ENCODE assay signal across 18 cellular contexts in genomic region chr16:50263060-50263909, GRCh38. TPM values are rescaled to one million over a fixed set of nuclear protein-coding genes. Genes with fewer than 3 reads are reported as not detected.
A peak's percentile ranks its signal among the peaks of the same experiment; 100 is the strongest.
DNase-seq lines count a peak whose midpoint lies in the region; ATAC-seq and TF ChIP-seq lines count a peak whose summit lies in the region.
"Had no signal": no experiment of that assay in that cellular context is flagged by ENCODE, and none has a peak within 500 bp of the region (broad histone marks: within the 10 kb centered on the region; RNA-seq: fewer than 3 reads in every experiment).

No MANE protein-coding gene starts in this region.

- CTCF ChIA-PET in CD8-positive, alpha-beta memory T cell (lab: Charles Lee): interaction anchor here (0.8 to 6.7 kb wide), 4 partner anchors 11 to 53 kb away, joined by 3 to 40 read pairs (median 5); no protein-coding TSS in a partner anchor
- CTCF ChIA-PET in activated CD8-positive, alpha-beta T cell treated with anti-CD3 and anti-CD28 coated beads for 36 hours (lab: Charles Lee): no interaction called here

- H3K4me3 Mint-ChIP-seq in CD8-positive, alpha-beta memory T cell: peak overlapping the region in 1 of 7 donors; percentile 74
- peak overlapping the region; percentile 5 for H3K4me3 Mint-ChIP-seq in activated CD8-positive, alpha-beta T cell treated with anti-CD3 and anti-CD28 coated beads for 36 hours
- H3K4me3 Mint-ChIP-seq: CD4-positive, alpha-beta T cell; WTC11 had no signal

- peak overlapping the region; percentile 68 for H3K4me2 ChIP-seq in BLaER1

- peaks cover 33 to 56% (median 42%) of the 10 kb centered on the region in 3 donors for H3K4me1 Mint-ChIP-seq in CD8-positive, alpha-beta memory T cell
- H3K4me1 Mint-ChIP-seq in activated CD8-positive, alpha-beta T cell treated with anti-CD3 and anti-CD28 coated beads for 36 hours (ENCODE audit: low read depth): peaks cover 57% of the 10 kb centered on the region

- H3K4me1 ChIP-seq in BLaER1: peaks cover 98% of the 10 kb centered on the region
- H3K4me1 ChIP-seq in CD8-positive, alpha-beta memory T cell (ENCODE audit: insufficient read depth, low read length): peaks cover 25% of the 10 kb centered on the region
- peaks cover 15% of the 10 kb centered on the region for H3K4me1 ChIP-seq in testis

- H3K27me3 ChIP-seq in BLaER1 (no peaks in the 10 kb centered on the region), testis (no peaks in the 10 kb centered on the region)
- H3K27me3 ChIP-seq in CD8-positive, alpha-beta memory T cell (ENCODE audit: insufficient read depth, low read length, poor library complexity, severe bottlenecking): no peaks in the 10 kb centered on the region
- H3K27me3 ChIP-seq: sigmoid colon had no signal

- H3K9me3 ChIP-seq in BLaER1 (no peaks in the 10 kb centered on the region), testis (no peaks in the 10 kb centered on the region)
- no peaks in the 10 kb centered on the region for H3K9me3 ChIP-seq in CD8-positive, alpha-beta memory T cell (ENCODE audit: low read length)
- H3K9me3 ChIP-seq: sigmoid colon had no signal

- no peak for ATAC-seq in activated CD8-positive, alpha-beta T cell treated with anti-CD3 and anti-CD28 coated beads for 36 hours
- ATAC-seq: left lobe of liver, SK-N-SH treated with all-trans-retinoic acid at 6 μM for 48 hours, WTC11 had no signal

- peaks cover 0 to 1% of the 10 kb centered on the region in 2 donors for H3K27me3 Mint-ChIP-seq in CD8-positive, alpha-beta memory T cell
- no peaks in the 10 kb centered on the region for H3K27me3 Mint-ChIP-seq in activated CD8-positive, alpha-beta T cell treated with anti-CD3 and anti-CD28 coated beads for 36 hours
- H3K27me3 Mint-ChIP-seq: CD4-positive, alpha-beta T cell had no signal

- in situ Hi-C loops in GM13977 (cut with MboI; ENCODE audit: low pct_unique_long_range_greater_than_20kb, low sequenced_read_pairs, unreplicated experiment): no loop called here

- H3K36me3 Mint-ChIP-seq in CD8-positive, alpha-beta memory T cell: peaks cover 0 to 13% (median 0%) of the 10 kb centered on the region in 3 donors
- H3K36me3 Mint-ChIP-seq in activated CD8-positive, alpha-beta T cell treated with anti-CD3 and anti-CD28 coated beads for 36 hours (ENCODE audit: low read depth): peaks cover 7% of the 10 kb centered on the region
- H3K36me3 Mint-ChIP-seq: WTC11 had no signal

- 74 to 90% methylated on average over 9 to 16 of the region's 16 CpGs for WGBS in testis, 2 donors

- POLR2A ChIA-PET in CD8-positive, alpha-beta memory T cell (lab: Charles Lee): interaction anchor here (0.5 to 1.0 kb wide), 2 partner anchors 10 to 133 kb away, joined by 3 to 6 read pairs; no protein-coding TSS in a partner anchor
- POLR2A ChIA-PET in activated CD8-positive, alpha-beta T cell treated with anti-CD3 and anti-CD28 coated beads for 36 hours (lab: Charles Lee): interaction anchor here (1.3 to 16.4 kb wide), 2 partner anchors 18 to 111 kb away, joined by 3 to 215 read pairs; no protein-coding TSS in a partner anchor

- DNase-seq in CD8-positive, alpha-beta memory T cell: peak in 1 of 5 donors; percentile 26
- no peak for DNase-seq in activated CD8-positive, alpha-beta T cell treated with anti-CD3 and anti-CD28 coated beads for 36 hours
- DNase-seq in mesenteric fat pad (ENCODE audit: low spot score) (peak; percentile 76), testis (no peak), NCI-H187 (lab: John Stamatoyannopoulos, UW) (no peak), AG20443 (ENCODE audit: low spot score) (no peak), GM13977 (ENCODE audit: low spot score) (no peak)
- DNase-seq: activated gamma-delta T cell treated with Interleukin-2 at 50 U/mL for 16 hours; CD4-positive, alpha-beta T cell; central memory CD4-positive, alpha-beta T cell; naive B cell; NCI-H1092; NCI-H2227 treated with DMSO at 0.1 percent for 48 hours; sigmoid colon had no signal

- H4K20me1 ChIP-seq in BLaER1: peaks cover 73% of the 10 kb centered on the region

- H3K9ac ChIP-seq in BLaER1: peak overlapping the region; percentile 27; the same call in 1 of the 2 replicates

- H3K36me3 ChIP-seq in BLaER1: no peaks in the 10 kb centered on the region
- no peaks in the 10 kb centered on the region for H3K36me3 ChIP-seq in CD8-positive, alpha-beta memory T cell (ENCODE audit: insufficient read depth, low read length)
- no peaks in the 10 kb centered on the region for H3K36me3 ChIP-seq in testis (ENCODE audit: low read depth, missing control alignments)
- H3K36me3 ChIP-seq: sigmoid colon had no signal

- intact Hi-C loops in activated CD8-positive, alpha-beta T cell treated with anti-CD3 and anti-CD28 coated beads for 36 hours (cut with micrococcal nuclease): no loop called here
- intact Hi-C loops in testis (cut with DNase I; ENCODE audit: low total_unique reads): no loop called here

- H3K9me3 Mint-ChIP-seq in CD8-positive, alpha-beta memory T cell: no peaks in the 10 kb centered on the region
- peaks cover 2% of the 10 kb centered on the region for H3K9me3 Mint-ChIP-seq in activated CD8-positive, alpha-beta T cell treated with anti-CD3 and anti-CD28 coated beads for 36 hours
- H3K9me3 Mint-ChIP-seq: CD4-positive, alpha-beta T cell had no signal

- TF ChIP-seq CTCF in activated CD8-positive, alpha-beta T cell treated with anti-CD3 and anti-CD28 coated beads for 36 hours (IDR thresholded peaks at IDR 0.05): no peak
- TF ChIP-seq CTCF in testis (IDR thresholded peaks at IDR 0.05): no peak
- no peak for TF ChIP-seq CTCF in GM13977 (IDR thresholded peaks at IDR 0.05; ENCODE audit: extremely low read depth, insufficient read depth, missing control alignments)

- TF ChIP-seq POLR2A in testis (IDR thresholded peaks at IDR 0.05): no peak

- H3K27ac ChIP-seq in BLaER1 (no peak overlapping the region), testis (no peak overlapping the region)
- peak overlapping the region; percentile 53 for H3K27ac ChIP-seq in CD8-positive, alpha-beta memory T cell (ENCODE audit: low read depth, low read length)
- H3K27ac ChIP-seq: sigmoid colon had no signal

- H3K4me3 ChIP-seq in BLaER1 (no peak overlapping the region), testis (no peak overlapping the region)
- no peak overlapping the region for H3K4me3 ChIP-seq in CD8-positive, alpha-beta memory T cell (ENCODE audit: low read length)
- H3K4me3 ChIP-seq: sigmoid colon had no signal

- H3K27ac Mint-ChIP-seq in CD8-positive, alpha-beta memory T cell: peak overlapping the region in 4 of 8 donors; percentile 5 to 91 (median 58)
- peak overlapping the region; percentile 95 for H3K27ac Mint-ChIP-seq in activated CD8-positive, alpha-beta T cell treated with anti-CD3 and anti-CD28 coated beads for 36 hours
- H3K27ac Mint-ChIP-seq: CD4-positive, alpha-beta T cell; WTC11 had no signal

RNA-seq across cellular contexts. Expression of gene ADCY7, which starts 3.1 kb away (rescaled TPM):
- 10 to 100 TPM; 76.6 to 83.4 TPM for total RNA-seq in CD8-positive, alpha-beta memory T cell
- 88.1 TPM for polyA plus RNA-seq in CD8-positive, alpha-beta memory T cell
- 10 to 100 TPM; 89.9 to 92.1 TPM for total RNA-seq in activated CD8-positive, alpha-beta T cell treated with anti-CD3 and anti-CD28 coated beads for 36 hours
- 26.8 TPM for total RNA-seq in mesenteric fat pad
- total RNA-seq in testis: 1 to 10 TPM; 5.9 to 9.4 TPM
- 5.9 TPM for polyA plus RNA-seq in testis (ENCODE audit: insufficient read depth, low read depth, low replicate concordance)
